Comparison of ENCODE assay signal across 8 cellular contexts in the genomic region with DNA sequence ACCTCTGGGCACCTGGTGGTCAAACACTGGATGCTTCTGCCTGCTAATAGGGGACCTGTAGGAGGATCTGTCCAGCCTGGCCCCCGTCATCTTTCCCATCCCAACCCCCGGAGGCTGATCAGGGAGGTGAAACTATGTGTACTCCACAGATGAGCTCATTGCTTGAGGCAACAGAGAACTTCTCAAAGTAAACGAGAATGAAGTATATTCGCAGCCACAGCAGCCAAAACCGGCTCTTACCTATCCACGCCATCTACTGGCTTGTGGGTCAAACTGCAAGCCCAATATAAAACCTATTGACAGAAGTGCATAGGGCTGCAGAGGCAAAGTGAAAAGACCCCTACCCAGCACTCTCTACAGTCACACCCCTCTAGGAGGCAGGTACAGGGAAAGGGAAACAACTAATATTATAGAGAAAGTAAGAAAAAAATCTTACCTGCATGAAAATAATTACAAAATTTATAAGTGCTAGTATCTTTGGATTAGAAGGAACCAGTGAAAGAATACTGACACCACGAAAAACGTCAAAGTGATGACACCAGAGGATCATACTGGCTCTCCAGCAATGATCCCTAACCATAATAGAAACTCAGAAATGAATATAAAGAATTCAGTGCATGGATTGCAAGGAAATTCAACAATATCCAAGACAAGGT.
DNase-seq lines count a peak whose midpoint lies in the region; ATAC-seq and TF ChIP-seq lines count a peak whose summit lies in the region.

No MANE protein-coding gene starts in this region.

- intact Hi-C loops in sciatic nerve (cut with DNase I): no loop called here
- intact Hi-C loops in activated T-helper 2 cell treated with anti-CD3 and anti-CD28 coated beads, Interferon-gamma antibody, Interleukin-2, Interleukin-4, amounts not matched to agents 10 μg/mL and 5 μg/mL and 100 μg/mL, durations not matched to agents 14 hours and 24 hours and 36 hours (cut with micrococcal nuclease): no loop called here

- no peaks in the 10 kb centered on the region for H3K36me3 Mint-ChIP-seq in activated T-helper 2 cell treated with anti-CD3 and anti-CD28 coated beads, Interferon-gamma antibody, Interleukin-2, Interleukin-4, amounts not matched to agents 10 μg/mL and 5 μg/mL and 100 μg/mL, durations not matched to agents 14 hours and 24 hours and 36 hours (ENCODE audit: low read depth)

- peak; percentile 2 for DNase-seq in AG10803 (ENCODE audit: low read depth)
- peak; percentile 58 for DNase-seq in MV-4-11 (lab: John Stamatoyannopoulos, UW)
- DNase-seq in SKM-1 (lab: John Stamatoyannopoulos, UW; ENCODE audit: unreplicated experiment): peak; percentile 38
- DNase-seq in fibroblast of the conjunctiva (ENCODE audit: low read depth): peak; percentile 43
- DNase-seq in sciatic nerve (ENCODE audit: low spot score): no peak
- DNase-seq in activated T-helper 2 cell treated with anti-CD3 and anti-CD28 coated beads, Interferon-gamma antibody, Interleukin-2, Interleukin-4, amounts not matched to agents 10 μg/mL and 5 μg/mL and 100 μg/mL, durations not matched to agents 14 hours and 24 hours and 36 hours (ENCODE audit: low spot score): no peak

- no peaks in the 10 kb centered on the region for H3K27me3 Mint-ChIP-seq in activated T-helper 2 cell treated with anti-CD3 and anti-CD28 coated beads, Interferon-gamma antibody, Interleukin-2, Interleukin-4, amounts not matched to agents 10 μg/mL and 5 μg/mL and 100 μg/mL, durations not matched to agents 14 hours and 24 hours and 36 hours (ENCODE audit: low read depth)

- H3K9me3 Mint-ChIP-seq in activated T-helper 2 cell treated with anti-CD3 and anti-CD28 coated beads, Interferon-gamma antibody, Interleukin-2, Interleukin-4, amounts not matched to agents 10 μg/mL and 5 μg/mL and 100 μg/mL, durations not matched to agents 14 hours and 24 hours and 36 hours: no peaks in the 10 kb centered on the region

- no peak overlapping the region for H3K4me3 Mint-ChIP-seq in activated T-helper 2 cell treated with anti-CD3 and anti-CD28 coated beads, Interferon-gamma antibody, Interleukin-2, Interleukin-4, amounts not matched to agents 10 μg/mL and 5 μg/mL and 100 μg/mL, durations not matched to agents 14 hours and 24 hours and 36 hours (ENCODE audit: low read depth)

- no peaks in the 10 kb centered on the region for H3K4me1 Mint-ChIP-seq in activated T-helper 2 cell treated with anti-CD3 and anti-CD28 coated beads, Interferon-gamma antibody, Interleukin-2, Interleukin-4, amounts not matched to agents 10 μg/mL and 5 μg/mL and 100 μg/mL, durations not matched to agents 14 hours and 24 hours and 36 hours (ENCODE audit: low read depth)

- no peak overlapping the region for H3K4me3 ChIP-seq in AG10803 (ENCODE audit: low read length)

- peak; percentile 25 for TF ChIP-seq CTCF in AG10803 (conservative IDR thresholded peaks at IDR 0.05; ENCODE audit: low read length)

- peak; percentile 91 for ATAC-seq in GM18508 (IDR thresholded peaks at IDR 0.05; ENCODE audit: insufficient read depth, unreplicated experiment)
- peak; percentile 82 for ATAC-seq in HG02840 (IDR thresholded peaks at IDR 0.05; ENCODE audit: low FRiP score, unreplicated experiment)
- peak; percentile 36 for ATAC-seq in sciatic nerve

- no peak overlapping the region for H3K27ac Mint-ChIP-seq in activated T-helper 2 cell treated with anti-CD3 and anti-CD28 coated beads, Interferon-gamma antibody, Interleukin-2, Interleukin-4, amounts not matched to agents 10 μg/mL and 5 μg/mL and 100 μg/mL, durations not matched to agents 14 hours and 24 hours and 36 hours

Comparison
In these comparisons a context has a peak if more than half of its experiments do, and no peak if none do; other contexts are left out.
1. DNase-seq: peak in AG10803 (single experiment), MV-4-11 (single experiment), SKM-1 (single experiment) and fibroblast of the conjunctiva (single experiment); none in sciatic nerve (single experiment) and activated T-helper 2 cell treated with anti-CD3 and anti-CD28 coated beads, Interferon-gamma antibody, Interleukin-2, Interleukin-4, amounts not matched to agents 10 μg/mL and 5 μg/mL and 100 μg/mL, durations not matched to agents 14 hours and 24 hours and 36 hours (single experiment).
2. ATAC-seq: peak in every context shown above with its lines; median percentile 91 in GM18508; 82 in HG02840; 36 in sciatic nerve.